ENCODE assay signal across 13 cellular contexts in the genomic region with DNA sequence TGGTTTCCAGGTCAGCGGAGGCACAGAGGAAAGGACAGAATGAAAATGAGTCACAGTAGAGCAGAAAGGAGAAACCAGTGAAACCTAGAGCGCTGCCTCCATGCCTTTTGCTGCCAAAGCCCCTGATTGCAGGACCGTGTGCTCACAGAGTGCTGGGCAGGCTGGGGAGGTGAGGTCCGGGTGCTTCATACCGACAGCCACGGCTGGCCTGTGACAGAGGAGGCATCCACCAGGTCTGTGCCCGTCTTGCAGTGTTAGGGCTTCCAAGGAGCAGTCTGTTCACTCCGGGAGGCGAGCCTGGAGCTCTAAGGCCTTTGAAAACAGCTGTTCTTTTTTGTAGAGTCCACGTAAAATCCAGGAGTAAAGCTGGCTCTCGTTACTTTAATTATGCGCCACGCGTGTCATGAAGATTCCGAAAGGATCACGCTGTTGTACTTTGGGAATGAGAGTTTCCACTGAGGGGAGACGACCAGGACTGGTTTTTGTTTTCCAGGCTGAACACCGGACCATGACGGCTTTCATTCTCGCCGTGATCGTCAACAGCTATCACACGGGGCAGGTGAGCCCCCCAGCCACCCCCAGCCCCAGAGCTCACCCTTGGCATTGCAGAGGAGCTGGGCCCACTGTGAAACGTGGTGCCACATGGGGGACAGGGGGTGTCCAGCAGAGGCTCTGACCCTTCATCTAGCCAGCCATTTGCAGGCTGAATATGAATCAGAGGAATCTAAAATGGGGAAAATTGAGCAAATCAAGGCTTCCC.
"Had no signal": no experiment of that assay in that cellular context is flagged by ENCODE, and none has a peak within 500 bp of the region (broad histone marks: within the 10 kb centered on the region; RNA-seq: fewer than 3 reads in every experiment).

No MANE protein-coding gene starts in this region.

- H3K27ac ChIP-seq: brain microvascular endothelial cell, ovary, skin epidermis, tibial artery, vagina, VCaP had no signal

- ATAC-seq: left colon had no signal

- H3K36me3 ChIP-seq: ovary had no signal

- H3K27me3 ChIP-seq: brain microvascular endothelial cell, ovary, tibial artery, vagina had no signal

- DNase-seq: activated CD4-positive, alpha-beta T cell treated with anti-CD3 and anti-CD28 coated beads for 4 hours; activated effector memory CD4-positive, alpha-beta T cell treated with Interleukin-2 at 50 U/mL for 16 hours; amygdala; brain microvascular endothelial cell; endodermal cell; immature natural killer cell; T1000; tibial artery had no signal

- H3K4me1 ChIP-seq: tibial artery, vagina had no signal

- H3K9me3 ChIP-seq: ovary, tibial artery, vagina had no signal

- H3K4me3 ChIP-seq: ovary, skin epidermis, tibial artery, vagina had no signal
